ENCODE assay signal across 23 cellular contexts in the genomic region with DNA sequence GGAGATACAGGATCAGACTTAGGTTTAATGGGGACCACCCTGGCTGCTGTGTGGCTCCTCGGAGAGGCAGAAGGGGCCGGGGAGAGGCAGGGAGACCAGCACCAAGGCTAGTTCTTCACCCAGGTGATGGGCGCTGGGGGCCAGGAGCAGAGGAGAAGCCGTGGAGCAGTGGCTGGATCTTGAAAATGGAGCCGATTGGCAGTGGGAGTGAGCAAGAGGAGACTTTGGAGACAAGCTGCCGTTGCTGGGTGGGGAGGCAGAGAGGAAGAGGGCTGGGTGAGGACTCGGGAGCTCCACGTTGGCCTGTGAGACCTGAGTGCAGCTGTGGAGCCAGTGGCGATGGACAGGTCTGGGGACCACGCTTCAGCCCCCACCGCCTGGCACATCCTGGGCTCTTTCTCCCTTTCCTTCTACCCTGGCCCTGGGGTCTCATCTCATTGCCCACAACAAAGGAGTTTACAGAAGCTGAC. TPM values are rescaled to one million over a fixed set of nuclear protein-coding genes. Genes with fewer than 3 reads are reported as not detected.
DNase-seq lines count a peak whose midpoint lies in the region; ATAC-seq, FAIRE-seq and TF ChIP-seq lines count a peak whose summit lies in the region.
"Had no signal": no experiment of that assay in that cellular context is flagged by ENCODE, and none has a peak within 500 bp of the region (broad histone marks: within the 10 kb centered on the region; RNA-seq: fewer than 3 reads in every experiment).

No MANE protein-coding gene starts in this region.

- no peak for TF ChIP-seq CTCF in WTC11 (IDR thresholded peaks at IDR 0.05)
- no peak for TF ChIP-seq CTCF in HepG2 (CRISPR knock-in tag; IDR thresholded peaks at IDR 0.05)
- no peak for TF ChIP-seq CTCF in spleen (IDR thresholded peaks at IDR 0.05 in 8 of 11, conservative IDR thresholded peaks at IDR 0.05 in 3 of 11)

- H3K4me2 ChIP-seq in HepG2 (ENCODE audit: low read depth, low read length) = no peak overlapping the region

- in situ Hi-C loops in HepG2 (cut with HindIII; ENCODE audit: extremely low pct_ligation_motif_present, low pct_unique_long_range_greater_than_20kb) = no loop called here

- H3K4me3 Mint-ChIP-seq in WTC11 = no peak overlapping the region

- no peak for FAIRE-seq in HepG2 (lab: Jason Lieb, UNC)
- FAIRE-seq: GM12891, H1 had no signal

- no peak for TF ChIP-seq RAD21 in HepG2 (CRISPR knock-in tag; IDR thresholded peaks at IDR 0.05)

- peak; percentile 20 for DNase-seq in activated CD4-positive, CD25-positive, alpha-beta regulatory T cell treated with anti-CD3 and anti-CD28 coated beads, Interleukin-2, amount 50 U/mL, for 72 hours
- no peak for DNase-seq in activated CD4-positive, CD25-positive, alpha-beta regulatory T cell (lab: John Stamatoyannopoulos, UW)
- DNase-seq in WTC11 (ENCODE audit: low spot score) (peak; percentile 13), HepG2 (ENCODE audit: low spot score) (no peak), spleen (peak; percentile 32), HEK293T (ENCODE audit: extremely low spot score) (no peak), left colon (no peak)
- no peak for DNase-seq in activated CD4-positive, alpha-beta T cell treated with anti-CD3 and anti-CD28 coated beads for 48 hours
- DNase-seq: Calu3, DMS79 treated with DMSO at 0.1 percent for 48 hours, GF-D8, KBM-7, MG63, NCI-H1105 treated with DMSO at 0.1 percent for 48 hours, NCI-H2029 treated with DMSO at 0.1 percent for 48 hours, NCI-H446 treated with DMSO at 0.1 percent for 48 hours, NCI-H526, Right ventricle myocardium superior, RPMI8226 had no signal

- no peaks in the 10 kb centered on the region for H3K36me3 ChIP-seq in HepG2 (replicated peaks in 1 of 2; ENCODE audit: control insufficient read depth in 1 of 2, insufficient read depth in 2 of 2, low read length in 2 of 2)
- H3K36me3 ChIP-seq in spleen = no peaks in the 10 kb centered on the region
- H3K36me3 ChIP-seq: MG63, SJSA1 had no signal

- H3K4me1 ChIP-seq in HepG2 (ENCODE audit: insufficient read depth, low read length) (peaks cover 13% of the 10 kb centered on the region), spleen (no peaks in the 10 kb centered on the region)
- H3K4me1 ChIP-seq: SJSA1 had no signal

- H3K27me3 Mint-ChIP-seq in WTC11 (ENCODE audit: low read depth) = no peaks in the 10 kb centered on the region

- H3K36me3 Mint-ChIP-seq in WTC11 = no peaks in the 10 kb centered on the region

- H4K20me1 ChIP-seq in HepG2 (ENCODE audit: insufficient read depth, low read length) = no peaks in the 10 kb centered on the region

- H3K79me2 ChIP-seq in HepG2 (ENCODE audit: insufficient read depth, low read length) = no peaks in the 10 kb centered on the region

- POLR2A ChIA-PET in WTC11 (lab: Charles Lee) (no interaction called here), HepG2 (lab: Yijun Ruan, JAX) (no interaction called here), HEK293T (lab: Yijun Ruan, JAX) (no interaction called here)

- TF ChIP-seq POLR2A in HepG2 (IDR thresholded peaks at IDR 0.05; ENCODE audit: insufficient read depth in 1 of 2, low read depth in 2 of 2, low read length in 2 of 2) (no peak), spleen (IDR thresholded peaks at IDR 0.05) (no peak)

- H3K9ac ChIP-seq in HepG2 (ENCODE audit: insufficient read depth, low read depth, low read length) = no peak overlapping the region

- H3K9me3 ChIP-seq in HepG2 (ENCODE audit: low read length) = no peaks in the 10 kb centered on the region
- H3K9me3 ChIP-seq in spleen = no peaks in the 10 kb centered on the region
- H3K9me3 ChIP-seq: MG63, SJSA1 had no signal

- intact Hi-C loops in HepG2 (cut with micrococcal nuclease; ENCODE audit: unreplicated experiment) = no loop called here
- intact Hi-C loops in spleen (cut with DNase I; ENCODE audit: low total_unique reads) = no loop called here
- intact Hi-C loops in left colon (cut with DNase I, micrococcal nuclease) = no loop called here

- ATAC-seq in WTC11 (no peak), HepG2 (no peak), left colon (no peak)

- WGBS in HepG2 (ENCODE audit: low lambda C conversion rate) = 28% methylated on average over 11 of the region's 11 CpGs
- WGBS in spleen, 5 donors = 73 to 86% (median 77%) methylated on average over 11 of the region's 11 CpGs

- no peak overlapping the region for H3K27ac Mint-ChIP-seq in WTC11

- TF ChIP-seq EP300 in HepG2 (IDR thresholded peaks at IDR 0.05; ENCODE audit: low read depth in 2 of 2, low read length in 2 of 2) = no peak
- TF ChIP-seq EP300 in HepG2 (CRISPR knock-in tag; IDR thresholded peaks at IDR 0.05; ENCODE audit: borderline replicate concordance) = no peak

- H3K27ac ChIP-seq in HepG2 (ENCODE audit: extremely low read length, insufficient read depth, low read length) = no peak overlapping the region
- no peak overlapping the region for H3K27ac ChIP-seq in spleen
- H3K27ac ChIP-seq: 22Rv1, SJSA1 had no signal

- no TSS peak for BruUV-seq in HepG2 (replicated peaks; lab: Mats Ljungman, UMichigan)

- peaks cover 10% of the 10 kb centered on the region for H3K4me1 Mint-ChIP-seq in WTC11

- H3K27me3 ChIP-seq in HepG2 (ENCODE audit: control insufficient read depth in 1 of 2, insufficient read depth in 2 of 2, low read length in 2 of 2) (peaks cover 3 to 15% of the 10 kb centered on the region in 2 experiments; a peak in 2 of 5 replicates), spleen (replicated peaks in 1 of 7) (peaks cover 0 to 31% (median 0%) of the 10 kb centered on the region in 7 donors)
- H3K27me3 ChIP-seq: MG63 had no signal

- no peak overlapping the region for H3K4me3 ChIP-seq in HepG2 (replicated peaks in 1 of 3; ENCODE audit: insufficient read depth in 1 of 3, low read depth in 2 of 3, low read length in 3 of 3)
- no peak overlapping the region for H3K4me3 ChIP-seq in spleen
- H3K4me3 ChIP-seq: MG63, SJSA1 had no signal

- CTCF ChIA-PET in WTC11 (lab: Charles Lee) = interaction anchor here (1.0 to 1.4 kb wide), 2 partner anchors 11 to 117 kb away, joined by 3 to 5 read pairs; no protein-coding TSS in a partner anchor
- CTCF ChIA-PET in HepG2 (lab: Yijun Ruan, JAX; ENCODE audit: low intra/inter-chr PET ratio, low total read pairs) = no interaction called here
- CTCF ChIA-PET in HEK293T (lab: Yijun Ruan, JAX) = interaction anchor here (1.0 kb wide), 1 partner anchor 11 kb away, joined by 4 read pairs; no protein-coding TSS in a partner anchor

- no peaks in the 10 kb centered on the region for H3K9me3 Mint-ChIP-seq in WTC11

- H2AFZ ChIP-seq in HepG2 (ENCODE audit: low read length) = no peak overlapping the region

TF ChIP-seq in WTC11, 78 proteins besides CTCF, POLR2A, EP300 and RAD21:
- no peak for TF ChIP-seq CBFB (CRISPR knock-in tag; IDR thresholded peaks at IDR 0.05; ENCODE audit: low read depth)

TF ChIP-seq in HEK293T, 16 proteins besides CTCF, POLR2A, EP300 and RAD21:
- TF ChIP-seq FOXK2 (IDR thresholded peaks at IDR 0.05) (no peak), NFRKB (IDR thresholded peaks at IDR 0.05) (no peak), LEF1 (IDR thresholded peaks at IDR 0.05; ENCODE audit: borderline replicate concordance) (no peak), BHLHE40 (IDR thresholded peaks at IDR 0.05; ENCODE audit: borderline replicate concordance) (no peak), ZNF384 (IDR thresholded peaks at IDR 0.05) (no peak), SP1 (IDR thresholded peaks at IDR 0.05) (no peak)
- TF ChIP-seq, protein P1, sequence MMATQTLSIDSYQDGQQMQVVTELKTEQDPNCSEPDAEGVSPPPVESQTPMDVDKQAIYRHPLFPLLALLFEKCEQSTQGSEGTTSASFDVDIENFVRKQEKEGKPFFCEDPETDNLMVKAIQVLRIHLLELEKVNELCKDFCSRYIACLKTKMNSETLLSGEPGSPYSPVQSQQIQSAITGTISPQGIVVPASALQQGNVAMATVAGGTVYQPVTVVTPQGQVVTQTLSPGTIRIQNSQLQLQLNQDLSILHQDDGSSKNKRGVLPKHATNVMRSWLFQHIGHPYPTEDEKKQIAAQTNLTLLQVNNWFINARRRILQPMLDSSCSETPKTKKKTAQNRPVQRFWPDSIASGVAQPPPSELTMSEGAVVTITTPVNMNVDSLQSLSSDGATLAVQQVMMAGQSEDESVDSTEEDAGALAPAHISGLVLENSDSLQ (IDR thresholded peaks at IDR 0.05) = no peak

RNA-seq across cellular contexts. Expression of gene RAB11FIP4, which starts 9.0 kb away (rescaled TPM):
- total RNA-seq in WTC11 (2021) (47.3 to 54.9 TPM (median 50.9 TPM) in 3 replicates), HepG2 (2016; rRNA removed; fragmentation: Illumina TruSeq; extraction: Trizol) (89.3 and 97.5 TPM in 2 replicates), spleen (10 to 100 TPM; 17.8 to 25.2 (median 22.3) TPM), left colon (10 to 100 TPM; 42.5 to 46.9 TPM)
- total RNA-seq in HepG2 (2016; cell fraction: cytosol; rRNA removed; fragmentation: Illumina TruSeq; extraction: Trizol; ENCODE audit: low read depth) = 15.7 and 17.7 TPM in 2 replicates
- total RNA-seq in HepG2 (2016; cell fraction: insoluble cytoplasmic fraction; rRNA removed; fragmentation: Illumina TruSeq; extraction: Trizol) = 82.8 and 83.9 TPM in 2 replicates
- total RNA-seq in HepG2 (2016; cell fraction: membrane; rRNA removed; fragmentation: Illumina TruSeq; extraction: Trizol) = 46.0 and 48.9 TPM in 2 replicates
- 51.3 and 59.0 TPM in 2 replicates for total RNA-seq in HepG2 (2016; cell fraction: nucleus; rRNA removed; fragmentation: Illumina TruSeq; extraction: Trizol)
- polyA plus RNA-seq in HepG2 (2011; rRNA removed) (28.0 and 31.2 TPM in 2 replicates), spleen (1 to 10 TPM; 5.5 to 8.9 (median 5.8) TPM)
- 25.5 and 31.3 TPM in 2 replicates for polyA plus RNA-seq in HepG2 (2011; cell fraction: cytosol; rRNA removed)
- polyA plus RNA-seq in HepG2 (2011; cell fraction: nucleus; rRNA removed) = 29.4 and 36.0 TPM in 2 replicates
- polyA plus RNA-seq in HepG2 (2012) = 23.1 and 41.4 TPM in 2 replicates
- 7.9 and 9.3 TPM in 2 replicates for polyA plus RNA-seq in HepG2 (2016; cell fraction: cytosol; fragmentation: Illumina TruSeq; extraction: Trizol; ENCODE audit: low read depth)
- polyA plus RNA-seq in HepG2 (2016; cell fraction: insoluble cytoplasmic fraction; fragmentation: Illumina TruSeq; extraction: Trizol; ENCODE audit: low read depth) = 69.1 and 77.3 TPM in 2 replicates
- polyA plus RNA-seq in HepG2 (2016; cell fraction: membrane; fragmentation: Illumina TruSeq; extraction: Trizol; ENCODE audit: low read depth) = 22.4 and 25.9 TPM in 2 replicates
- 62.4 and 65.5 TPM in 2 replicates for polyA plus RNA-seq in HepG2 (2016; cell fraction: nucleus; fragmentation: Illumina TruSeq; extraction: Trizol; ENCODE audit: insufficient read depth, low read depth)
- polyA minus RNA-seq in HepG2 (2011; rRNA and poly(A)+ RNA removed; ENCODE audit: low replicate concordance) = 2.3 and 38.5 TPM in 2 replicates
- 25.4 and 28.4 TPM in 2 replicates for polyA minus RNA-seq in HepG2 (2011; cell fraction: cytosol; rRNA and poly(A)+ RNA removed)
- 25.7 and 25.9 TPM in 2 replicates for polyA minus RNA-seq in HepG2 (2011; cell fraction: nucleus; rRNA and poly(A)+ RNA removed)

Comparison
In these comparisons a context has a peak if more than half of its experiments do, and no peak if none do; other contexts are left out.
1. DNase-seq: peak in activated CD4-positive, CD25-positive, alpha-beta regulatory T cell treated with anti-CD3 and anti-CD28 coated beads, Interleukin-2, amount 50 U/mL, for 72 hours (single experiment), WTC11 (single experiment) and spleen (single experiment); none in activated CD4-positive, CD25-positive, alpha-beta regulatory T cell (0 of 4), HepG2 (single experiment), activated CD4-positive, alpha-beta T cell treated with anti-CD3 and anti-CD28 coated beads for 48 hours (single experiment), HEK293T (single experiment) and left colon (0 of 2).